Comparison of ENCODE assay signal across 9 cellular contexts in the genomic region with DNA sequence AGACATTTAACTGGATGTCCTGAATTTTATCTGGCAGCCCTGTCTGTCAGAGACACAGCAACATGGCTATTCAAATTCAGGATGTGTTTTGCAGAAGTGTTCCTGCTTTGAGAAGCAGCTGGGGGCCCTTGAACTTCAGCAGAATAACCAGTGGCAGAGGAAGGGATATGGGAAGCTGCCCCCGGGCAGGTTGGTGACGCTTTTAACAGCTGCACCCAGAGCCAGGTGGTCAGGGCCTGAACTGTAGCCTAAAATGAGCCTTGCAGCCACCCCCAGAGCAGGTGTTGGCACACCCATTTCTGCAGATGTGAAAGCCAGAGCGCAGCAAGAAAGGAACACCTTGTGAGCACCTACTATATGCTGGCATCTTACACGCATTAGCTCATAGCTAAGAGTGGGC.
DNase-seq lines count a peak whose midpoint lies in the region; ATAC-seq and TF ChIP-seq lines count a peak whose summit lies in the region.
"Had no signal": no experiment of that assay in that cellular context is flagged by ENCODE, and none has a peak within 500 bp of the region (broad histone marks: within the 10 kb centered on the region; RNA-seq: fewer than 3 reads in every experiment).

No MANE protein-coding gene starts in this region.

- peak; percentile 43 for ATAC-seq in GM18858 (IDR thresholded peaks at IDR 0.05; ENCODE audit: unreplicated experiment)
- ATAC-seq in HG02642 (IDR thresholded peaks at IDR 0.05; ENCODE audit: poor library complexity, unreplicated experiment): peak; percentile 70
- no peak for ATAC-seq in GM18861 (IDR thresholded peaks at IDR 0.05; ENCODE audit: unreplicated experiment)

- CTCF ChIA-PET in activated CD4-positive, alpha-beta T cell treated with anti-CD3 and anti-CD28 coated beads, Interleukin-2, amount 10 ng/mL, durations not matched to agents 7 days and 5 days (lab: Charles Lee): no interaction called here

- H3K4me3 Mint-ChIP-seq in mesothelial cell of epicardium: no peak overlapping the region
- H3K4me3 Mint-ChIP-seq in activated CD4-positive, alpha-beta T cell treated with anti-CD3 and anti-CD28 coated beads, Interleukin-2, amount 10 ng/mL, durations not matched to agents 7 days and 5 days: no peak overlapping the region

- H3K27ac Mint-ChIP-seq in mesothelial cell of epicardium: peak overlapping the region; percentile 47
- H3K27ac Mint-ChIP-seq in activated CD4-positive, alpha-beta T cell treated with anti-CD3 and anti-CD28 coated beads, Interleukin-2, amount 10 ng/mL, durations not matched to agents 7 days and 5 days: no peak overlapping the region

- no peaks in the 10 kb centered on the region for H3K36me3 Mint-ChIP-seq in mesothelial cell of epicardium
- no peaks in the 10 kb centered on the region for H3K36me3 Mint-ChIP-seq in activated CD4-positive, alpha-beta T cell treated with anti-CD3 and anti-CD28 coated beads, Interleukin-2, amount 10 ng/mL, durations not matched to agents 7 days and 5 days (ENCODE audit: low read depth)

- peaks cover 32% of the 10 kb centered on the region for H3K4me1 Mint-ChIP-seq in mesothelial cell of epicardium
- H3K4me1 Mint-ChIP-seq in activated CD4-positive, alpha-beta T cell treated with anti-CD3 and anti-CD28 coated beads, Interleukin-2, amount 10 ng/mL, durations not matched to agents 7 days and 5 days: peaks cover 2% of the 10 kb centered on the region

- no peak for TF ChIP-seq CTCF in mesothelial cell of epicardium (IDR thresholded peaks at IDR 0.05; ENCODE audit: unreplicated experiment)

- no peaks in the 10 kb centered on the region for H3K27me3 Mint-ChIP-seq in mesothelial cell of epicardium (ENCODE audit: low read depth)
- no peaks in the 10 kb centered on the region for H3K27me3 Mint-ChIP-seq in activated CD4-positive, alpha-beta T cell treated with anti-CD3 and anti-CD28 coated beads, Interleukin-2, amount 10 ng/mL, durations not matched to agents 7 days and 5 days

- DNase-seq in NCI-H345 (lab: John Stamatoyannopoulos, UW) (peak; percentile 88), mesothelial cell of epicardium (ENCODE audit: low spot score in 2 of 2, unreplicated experiment in 2 of 2) (no peak), cortex of kidney (lab: John Stamatoyannopoulos, UW) (no peak), DMS 273 (lab: John Stamatoyannopoulos, UW; ENCODE audit: unreplicated experiment) (no peak)
- DNase-seq in activated CD4-positive, alpha-beta T cell treated with anti-CD3 and anti-CD28 coated beads, Interleukin-2, amount 10 ng/mL, durations not matched to agents 7 days and 5 days: no peak
- DNase-seq: WERI-Rb-1 had no signal

- POLR2A ChIA-PET in activated CD4-positive, alpha-beta T cell treated with anti-CD3 and anti-CD28 coated beads, Interleukin-2, amount 10 ng/mL, durations not matched to agents 7 days and 5 days (lab: Charles Lee): no interaction called here

- peaks cover 5% of the 10 kb centered on the region for H3K9me3 Mint-ChIP-seq in mesothelial cell of epicardium
- H3K9me3 Mint-ChIP-seq in activated CD4-positive, alpha-beta T cell treated with anti-CD3 and anti-CD28 coated beads, Interleukin-2, amount 10 ng/mL, durations not matched to agents 7 days and 5 days: no peaks in the 10 kb centered on the region
